13 cellular contexts compared by ENCODE assay signal in the genomic region with DNA sequence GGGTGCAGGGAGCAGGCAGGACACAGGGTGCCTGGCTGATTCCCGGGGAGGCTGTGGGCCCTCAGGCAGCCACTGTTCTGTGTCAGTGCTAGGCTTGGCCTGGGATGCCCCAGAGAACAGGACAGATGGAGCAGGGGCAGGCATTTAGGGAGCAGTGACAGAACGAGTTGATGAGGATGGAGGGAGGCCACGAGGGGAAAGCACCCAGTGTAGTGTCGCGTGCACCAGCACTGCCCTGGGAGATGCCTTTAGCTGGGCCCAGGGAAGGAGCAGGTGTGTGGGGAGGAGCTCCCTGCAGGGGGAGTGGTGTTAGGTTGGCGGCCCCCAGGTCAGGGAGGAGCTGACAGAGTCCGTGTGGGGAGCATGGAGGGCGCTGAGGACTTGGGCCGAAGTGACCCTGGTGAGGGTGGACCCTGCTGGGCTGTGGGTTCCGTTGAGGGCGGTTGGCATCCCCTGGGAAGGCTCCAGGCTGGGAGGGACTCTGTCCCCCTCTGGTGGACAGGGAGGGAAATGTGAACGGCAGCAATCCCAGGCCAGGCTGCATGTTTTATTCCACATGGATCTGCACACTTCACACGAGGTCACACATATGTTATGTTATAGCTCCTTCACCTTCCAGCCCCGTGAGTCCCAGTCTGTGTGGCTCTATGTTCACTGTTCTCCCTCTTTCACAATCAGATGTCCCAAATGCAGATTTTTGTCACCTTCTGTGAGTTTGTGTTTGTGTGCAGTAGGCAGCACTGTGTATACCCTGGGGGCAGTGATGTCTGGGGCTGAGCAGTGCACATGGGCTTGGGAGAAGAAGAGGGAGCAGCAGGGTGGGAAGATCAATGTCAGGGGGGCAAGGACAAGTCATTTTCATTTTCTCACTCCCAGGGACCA. TPM values are rescaled to one million over a fixed set of nuclear protein-coding genes. Genes with fewer than 3 reads are reported as not detected.
DNase-seq lines count a peak whose midpoint lies in the region; ATAC-seq and TF ChIP-seq lines count a peak whose summit lies in the region.
"Not testable (repeated sequence)": the region's sequence is repeated elsewhere in the genome, so short reads cannot be mapped to it uniquely, and the experiment has no call there.
"Had no signal": no experiment of that assay in that cellular context is flagged by ENCODE, and none has a peak within 500 bp of the region (broad histone marks: within the 10 kb centered on the region; RNA-seq: fewer than 3 reads in every experiment).

No MANE protein-coding gene starts in this region.

- TF ChIP-seq POLR2A in esophagus muscularis mucosa (IDR thresholded peaks at IDR 0.05; ENCODE audit: low read depth), result not testable (repeated sequence)

- H3K4me1 Mint-ChIP-seq in CD14-positive monocyte; activated naive CD8-positive, alpha-beta T cell treated with anti-CD3 and anti-CD28 coated beads for 36 hours: not testable (repeated sequence)

- DNase-seq in CD14-positive monocyte (ENCODE audit: low spot score); RWPE2 (ENCODE audit: low spot score); esophagus muscularis mucosa (ENCODE audit: extremely low spot score); left lung: not testable (repeated sequence)
- peak; percentile 20 for DNase-seq in M059J (ENCODE audit: low read depth)
- DNase-seq in activated naive CD8-positive, alpha-beta T cell treated with anti-CD3 and anti-CD28 coated beads for 36 hours, result peak; percentile 3
- peak; percentile 11 for DNase-seq in stimulated activated naive CD8-positive, alpha-beta T cell treated with anti-CD3 and anti-CD28 coated beads, Interleukin-15, Interleukin-2, amounts not matched to agents 100 U/mL and 50 U/mL, for 24 hours

- ATAC-seq in RWPE2 (ENCODE audit: low read depth); left lung; stimulated activated naive CD8-positive, alpha-beta T cell treated with anti-CD3 and anti-CD28 coated beads, Interleukin-15, Interleukin-2, amounts not matched to agents 100 U/mL and 50 U/mL, for 24 hours: not testable (repeated sequence)

- peak; percentile 46 for TF ChIP-seq CTCF in CD14-positive monocyte (IDR thresholded peaks at IDR 0.05)
- peak; percentile 53 for TF ChIP-seq CTCF in GM12875 (IDR thresholded peaks at IDR 0.05; ENCODE audit: borderline replicate concordance, insufficient read depth, low read depth, low read length)
- peak; percentile 78 for TF ChIP-seq CTCF in RWPE2 (IDR thresholded peaks at IDR 0.05; ENCODE audit: poor library complexity, severe bottlenecking)
- peak in 2 of 3 experiments; percentile 27 to 46 for TF ChIP-seq CTCF in esophagus muscularis mucosa (IDR thresholded peaks at IDR 0.05)
- TF ChIP-seq CTCF in left lung (IDR thresholded peaks at IDR 0.05), result peak; percentile 17 to 31

- H3K4me3 ChIP-seq in GM12875 (ENCODE audit: low read depth, low read length); RWPE2 (ENCODE audit: severe bottlenecking); esophagus muscularis mucosa; left lung: not testable (repeated sequence)

- not testable (repeated sequence) for H3K27ac ChIP-seq in RWPE2 (ENCODE audit: poor library complexity, severe bottlenecking); esophagus muscularis mucosa (replicated peaks in 1 of 4); left lung

- H3K9me3 ChIP-seq in RWPE2 (ENCODE audit: severe bottlenecking); esophagus muscularis mucosa; left lung: not testable (repeated sequence)

- not testable (repeated sequence) for H3K27me3 Mint-ChIP-seq in CD14-positive monocyte (ENCODE audit: low read depth in 3 of 3)
- peaks cover 27% of the 10 kb centered on the region for H3K27me3 Mint-ChIP-seq in activated naive CD8-positive, alpha-beta T cell treated with anti-CD3 and anti-CD28 coated beads for 36 hours

- H3K27me3 ChIP-seq in RWPE2 (ENCODE audit: insufficient read depth, poor library complexity, severe bottlenecking); esophagus muscularis mucosa; left lung: not testable (repeated sequence)

- peaks cover 11% of the 10 kb centered on the region for H3K4me1 ChIP-seq in RWPE2 (ENCODE audit: insufficient read depth, poor library complexity, severe bottlenecking)
- H3K4me1 ChIP-seq in esophagus muscularis mucosa, left lung: not testable (repeated sequence)

- H3K36me3 Mint-ChIP-seq in CD14-positive monocyte; activated naive CD8-positive, alpha-beta T cell treated with anti-CD3 and anti-CD28 coated beads for 36 hours: not testable (repeated sequence)

- not testable (repeated sequence) for H3K27ac Mint-ChIP-seq in CD14-positive monocyte; activated naive CD8-positive, alpha-beta T cell treated with anti-CD3 and anti-CD28 coated beads for 36 hours

- H3K4me3 Mint-ChIP-seq in CD14-positive monocyte, result peak overlapping the region in 1 of 2 donors; percentile 47
- H3K4me3 Mint-ChIP-seq in activated naive CD8-positive, alpha-beta T cell treated with anti-CD3 and anti-CD28 coated beads for 36 hours, result not testable (repeated sequence)

- 46% methylated on average over 10 of the region's 14 CpGs for WGBS in esophagus muscularis mucosa

- not testable (repeated sequence) for H3K36me3 ChIP-seq in RWPE2 (ENCODE audit: low read depth); esophagus muscularis mucosa; left lung

- not testable (repeated sequence) for TF ChIP-seq EP300 in esophagus muscularis mucosa (IDR thresholded peaks at IDR 0.05)

- intact Hi-C loops in CD14-positive monocyte (cut with micrococcal nuclease); esophagus muscularis mucosa (cut with DNase I); left lung (cut with DNase I): not testable (repeated sequence)

- H3K9me3 Mint-ChIP-seq in CD14-positive monocyte; activated naive CD8-positive, alpha-beta T cell treated with anti-CD3 and anti-CD28 coated beads for 36 hours: not testable (repeated sequence)

RNA-seq across cellular contexts. Expression of gene PSG3, which starts 1.7 kb away (rescaled TPM):
- polyA plus RNA-seq in CD14-positive monocyte, result not detected
- total RNA-seq in M059J (2014; rRNA removed; shearing (Covaris generic)), result 0.64 and 0.84 TPM in 2 replicates
- total RNA-seq in activated naive CD8-positive, alpha-beta T cell treated with anti-CD3 and anti-CD28 coated beads for 36 hours, result not detected
- total RNA-seq in esophagus muscularis mucosa (not detected), left lung (not detected)
- total RNA-seq: cardiac septum; CD4-positive, alpha-beta memory T cell; HT1080; prostate gland; thoracic aorta had no signal
- polyA plus RNA-seq: CD4-positive, alpha-beta memory T cell had no signal

RNA-seq across cellular contexts. Expression of gene PSG8, which starts 23.5 kb away (rescaled TPM):
- not detected for polyA plus RNA-seq in CD14-positive monocyte
- total RNA-seq in M059J (2014; rRNA removed; shearing (Covaris generic)), result 1.9 TPM in 1 of 2 replicates, not detected in the other
- not detected for total RNA-seq in activated naive CD8-positive, alpha-beta T cell treated with anti-CD3 and anti-CD28 coated beads for 36 hours
- not detected for total RNA-seq in esophagus muscularis mucosa
- total RNA-seq in left lung, result not detected
- total RNA-seq: cardiac septum; CD4-positive, alpha-beta memory T cell; prostate gland; thoracic aorta had no signal
- polyA plus RNA-seq: CD4-positive, alpha-beta memory T cell had no signal

Comparison
In these comparisons a context has a peak if more than half of its experiments do, and no peak if none do; other contexts are left out.
1. CTCF ChIP-seq: peak in every context shown above with its lines; median percentile 78 in RWPE2; 53 in GM12875; 46 in CD14-positive monocyte; 36 in esophagus muscularis mucosa; 24 in left lung.